ENCODE assay signal across 8 cellular contexts in genomic region chr6:32184084-32184640, GRCh38. TPM values are rescaled to one million over a fixed set of nuclear protein-coding genes. Genes with fewer than 3 reads are reported as not detected.
A peak's percentile ranks its signal among the peaks of the same experiment; 100 is the strongest.
DNase-seq lines count a peak whose midpoint lies in the region; ATAC-seq, FAIRE-seq and TF ChIP-seq lines count a peak whose summit lies in the region.

Gene AGER, minus strand, starts transcription at chr6:32184253. Its CDS starts 31 bp downstream, at chr6:32184222.

- WGBS in HepG2 (ENCODE audit: low lambda C conversion rate): 90% methylated on average over 6 of the region's 6 CpGs
- WGBS in right lobe of liver (ENCODE audit: insufficient coverage, low coverage, low lambda C conversion rate, missing lambda C conversion rate): 57% methylated on average over 2 of the region's 6 CpGs

- POLR2A ChIA-PET in HepG2 (lab: Yijun Ruan, JAX): no interaction called here

- no TSS peak for BruUV-seq in HepG2 (replicated peaks; lab: Mats Ljungman, UMichigan)

- H3K4me1 Mint-ChIP-seq in astrocyte (ENCODE audit: low read depth, unreplicated experiment) (peaks cover 27% of the 10 kb centered on the region), nephron progenitor cell (peaks cover 65% of the 10 kb centered on the region)

- H3K27me3 ChIP-seq in HepG2 (ENCODE audit: control insufficient read depth in 1 of 2, insufficient read depth in 2 of 2, low read length in 2 of 2) (no peaks in the 10 kb centered on the region), right lobe of liver (no peaks in the 10 kb centered on the region), astrocyte (ENCODE audit: insufficient read depth, low read length) (no peaks in the 10 kb centered on the region)

- H3K79me2 ChIP-seq in HepG2 (ENCODE audit: insufficient read depth, low read length): peaks cover 17% of the 10 kb centered on the region
- H3K79me2 ChIP-seq in astrocyte (ENCODE audit: insufficient read depth, low read length): peaks cover 28% of the 10 kb centered on the region

- TF ChIP-seq EP300 in HepG2 (IDR thresholded peaks at IDR 0.05; ENCODE audit: low read depth in 2 of 2, low read length in 2 of 2) (no peak), HepG2 (CRISPR knock-in tag; IDR thresholded peaks at IDR 0.05; ENCODE audit: borderline replicate concordance) (no peak)

- H3K27ac ChIP-seq in HepG2 (ENCODE audit: extremely low read length, insufficient read depth, low read length) (no peak within 1 kb of the TSS), right lobe of liver (peak within 1 kb of the TSS in 1 of 3 donors; percentile 33), astrocyte (ENCODE audit: low read depth, low read length) (no peak within 1 kb of the TSS)

- H3K27ac Mint-ChIP-seq in astrocyte (ENCODE audit: unreplicated experiment): peak within 1 kb of the TSS; percentile 31
- peak within 1 kb of the TSS; percentile 93 for H3K27ac Mint-ChIP-seq in nephron progenitor cell

- H3K36me3 Mint-ChIP-seq in astrocyte (ENCODE audit: low read depth, unreplicated experiment) (peaks cover 23% of the 10 kb centered on the region), nephron progenitor cell (ENCODE audit: low read depth) (peaks cover 44% of the 10 kb centered on the region)

- no peaks in the 10 kb centered on the region for H3K9me3 Mint-ChIP-seq in astrocyte (ENCODE audit: unreplicated experiment)
- H3K9me3 Mint-ChIP-seq in nephron progenitor cell: no peaks in the 10 kb centered on the region

- no peak within 1 kb of the TSS for H3K4me3 ChIP-seq in HepG2 (replicated peaks in 1 of 3; ENCODE audit: insufficient read depth in 1 of 3, low read depth in 2 of 3, low read length in 3 of 3)
- no peak within 1 kb of the TSS for H3K4me3 ChIP-seq in right lobe of liver
- H3K4me3 ChIP-seq in astrocyte (ENCODE audit: insufficient read depth, low read depth, low read length): no peak within 1 kb of the TSS

- TF ChIP-seq RAD21 in HepG2 (CRISPR knock-in tag; IDR thresholded peaks at IDR 0.05): no peak

- intact Hi-C loops in HepG2 (cut with micrococcal nuclease; ENCODE audit: unreplicated experiment): no loop called here
- intact Hi-C loops in right lobe of liver (cut with DNase I): no loop called here

- no peak for FAIRE-seq in HepG2 (lab: Jason Lieb, UNC)
- FAIRE-seq in astrocyte (lab: Jason Lieb, UNC): no peak

- H3K36me3 ChIP-seq in HepG2 (replicated peaks in 1 of 2; ENCODE audit: control insufficient read depth in 1 of 2, insufficient read depth in 2 of 2, low read length in 2 of 2) (peaks cover 27 to 50% of the 10 kb centered on the region in 2 experiments), right lobe of liver (peaks cover 0 to 7% (median 0%) of the 10 kb centered on the region in 4 donors), astrocyte (ENCODE audit: insufficient read depth, low read length) (peaks cover 18% of the 10 kb centered on the region)

- DNase-seq in HepG2 (ENCODE audit: low spot score): no peak
- DNase-seq in right lobe of liver: no peak
- DNase-seq in astrocyte (ENCODE audit: low read depth): no peak
- DNase-seq in nephron progenitor cell: no peak
- no peak for DNase-seq in NAMALWA (ENCODE audit: low spot score)
- no peak for DNase-seq in kidney glomerular epithelial cell (lab: John Stamatoyannopoulos, UW)
- DNase-seq in LoVo (ENCODE audit: low spot score): no peak

- TF ChIP-seq CTCF in HepG2 (CRISPR knock-in tag; IDR thresholded peaks at IDR 0.05): no peak
- TF ChIP-seq CTCF in right lobe of liver (IDR thresholded peaks at IDR 0.05): no peak
- no peak for TF ChIP-seq CTCF in astrocyte (IDR thresholded peaks at IDR 0.05; ENCODE audit: insufficient read depth, low read depth, low read length)
- no peak for TF ChIP-seq CTCF in nephron progenitor cell (IDR thresholded peaks at IDR 0.05)

- no peak within 1 kb of the TSS for H3K4me2 ChIP-seq in HepG2 (ENCODE audit: low read depth, low read length)
- no peak within 1 kb of the TSS for H3K4me2 ChIP-seq in astrocyte (ENCODE audit: low read length)

- H3K27me3 Mint-ChIP-seq in astrocyte (ENCODE audit: low read depth, unreplicated experiment) (no peaks in the 10 kb centered on the region), nephron progenitor cell (ENCODE audit: low read depth, poor library complexity) (no peaks in the 10 kb centered on the region)

- CTCF ChIA-PET in HepG2 (lab: Yijun Ruan, JAX; ENCODE audit: low intra/inter-chr PET ratio, low total read pairs): no interaction called here

- no peak within 1 kb of the TSS for H3K9ac ChIP-seq in HepG2 (ENCODE audit: insufficient read depth, low read depth, low read length)
- no peak within 1 kb of the TSS for H3K9ac ChIP-seq in astrocyte (ENCODE audit: low read length)

- TF ChIP-seq POLR2A in HepG2 (IDR thresholded peaks at IDR 0.05; ENCODE audit: insufficient read depth in 1 of 2, low read depth in 2 of 2, low read length in 2 of 2) (peak; percentile 44 to 61; a peak in 2 of 4 replicates), right lobe of liver (IDR thresholded peaks at IDR 0.05) (no peak)

- no peak within 1 kb of the TSS for H2AFZ ChIP-seq in HepG2 (ENCODE audit: low read length)
- no peak within 1 kb of the TSS for H2AFZ ChIP-seq in astrocyte (ENCODE audit: low read depth, low read length)

- H4K20me1 ChIP-seq in HepG2 (ENCODE audit: insufficient read depth, low read length) (no peaks in the 10 kb centered on the region), astrocyte (ENCODE audit: insufficient read depth, low read length) (no peaks in the 10 kb centered on the region)

- H3K9me3 ChIP-seq in HepG2 (ENCODE audit: low read length): no peaks in the 10 kb centered on the region
- no peaks in the 10 kb centered on the region for H3K9me3 ChIP-seq in right lobe of liver
- no peaks in the 10 kb centered on the region for H3K9me3 ChIP-seq in astrocyte (ENCODE audit: insufficient read depth, low read depth, low read length)

- ATAC-seq in HepG2 (no peak), right lobe of liver (no peak), GM18517 (IDR thresholded peaks at IDR 0.05; ENCODE audit: unreplicated experiment) (no peak)

- H3K4me1 ChIP-seq in HepG2 (ENCODE audit: insufficient read depth, low read length): peaks cover 23% of the 10 kb centered on the region
- H3K4me1 ChIP-seq in right lobe of liver: peaks cover 0 to 5% (median 0%) of the 10 kb centered on the region in 4 donors
- peaks cover 14% of the 10 kb centered on the region for H3K4me1 ChIP-seq in astrocyte (ENCODE audit: insufficient read depth, low read length)

- H3K4me3 Mint-ChIP-seq in astrocyte (ENCODE audit: unreplicated experiment) (no peak within 1 kb of the TSS), nephron progenitor cell (no peak within 1 kb of the TSS)

- in situ Hi-C loops in HepG2 (cut with HindIII; ENCODE audit: extremely low pct_ligation_motif_present, low pct_unique_long_range_greater_than_20kb): no loop called here

TF ChIP-seq in HepG2, 621 proteins besides CTCF, POLR2A, EP300 and RAD21 (continues in another document):
- TF ChIP-seq HNRNPH1 (optimal IDR thresholded peaks at IDR 0.05; ENCODE audit: low read depth, low read length): peak; percentile 59
- TF ChIP-seq CEBPB (IDR thresholded peaks at IDR 0.05; ENCODE audit: borderline replicate concordance, low read depth, low read length): peak; percentile 65; the same call in 1 of the 2 replicates
- peak; percentile 92 for TF ChIP-seq RBM22 (optimal IDR thresholded peaks at IDR 0.05; ENCODE audit: low read length)
- peak; percentile 87 for TF ChIP-seq AGO2 (optimal IDR thresholded peaks at IDR 0.05; ENCODE audit: low read depth, low read length)
- peak; percentile 73 for TF ChIP-seq AGO1 (IDR thresholded peaks at IDR 0.05; ENCODE audit: low read depth, low read length, poor library complexity, severe bottlenecking)
- TF ChIP-seq RBFOX2 (IDR thresholded peaks at IDR 0.05; ENCODE audit: low read depth, low read length): peak; percentile 69
- no peak for TF ChIP-seq ZBTB43 (CRISPR knock-in tag; conservative IDR thresholded peaks at IDR 0.05)
- no peak for TF ChIP-seq SRSF1 (optimal IDR thresholded peaks at IDR 0.05; ENCODE audit: low read depth, low read length)
- TF ChIP-seq PAF1 (CRISPR knock-in tag; IDR thresholded peaks at IDR 0.05): 0 out of 2 replicates have a peak, but pooled peaks have one; percentile 63

RNA-seq across cellular contexts. Expression of gene AGER, which starts in this region (rescaled TPM):
- 0.41 and 1.9 TPM in 2 replicates for total RNA-seq in HepG2 (2016; rRNA removed; fragmentation: Illumina TruSeq; extraction: Trizol)
- total RNA-seq in HepG2 (2016; cell fraction: cytosol; rRNA removed; fragmentation: Illumina TruSeq; extraction: Trizol; ENCODE audit: low read depth): 2.6 and 2.7 TPM in 2 replicates
- 0.62 and 1.6 TPM in 2 replicates for total RNA-seq in HepG2 (2016; cell fraction: insoluble cytoplasmic fraction; rRNA removed; fragmentation: Illumina TruSeq; extraction: Trizol)
- total RNA-seq in HepG2 (2016; cell fraction: membrane; rRNA removed; fragmentation: Illumina TruSeq; extraction: Trizol): 1.0 and 1.2 TPM in 2 replicates
- total RNA-seq in HepG2 (2016; cell fraction: nucleus; rRNA removed; fragmentation: Illumina TruSeq; extraction: Trizol): 2.8 and 4.0 TPM in 2 replicates
- polyA plus RNA-seq in HepG2 (2011; rRNA removed): 5.1 and 5.7 TPM in 2 replicates
- 0.83 and 1.4 TPM in 2 replicates for polyA plus RNA-seq in HepG2 (2011; cell fraction: cytosol; rRNA removed)
- polyA plus RNA-seq in HepG2 (2011; cell fraction: nucleus; rRNA removed): 50.1 and 67.3 TPM in 2 replicates
- polyA plus RNA-seq in HepG2 (2012): 8.4 and 12.5 TPM in 2 replicates
- polyA plus RNA-seq in HepG2 (2016; cell fraction: cytosol; fragmentation: Illumina TruSeq; extraction: Trizol; ENCODE audit: low read depth): 1.2 and 1.8 TPM in 2 replicates
- 0.76 and 1.1 TPM in 2 replicates for polyA plus RNA-seq in HepG2 (2016; cell fraction: insoluble cytoplasmic fraction; fragmentation: Illumina TruSeq; extraction: Trizol; ENCODE audit: low read depth)
- polyA plus RNA-seq in HepG2 (2016; cell fraction: membrane; fragmentation: Illumina TruSeq; extraction: Trizol; ENCODE audit: low read depth): 1.5 and 1.9 TPM in 2 replicates
- 22.5 and 29.9 TPM in 2 replicates for polyA plus RNA-seq in HepG2 (2016; cell fraction: nucleus; fragmentation: Illumina TruSeq; extraction: Trizol; ENCODE audit: insufficient read depth, low read depth)
- polyA minus RNA-seq in HepG2 (2011; rRNA and poly(A)+ RNA removed; ENCODE audit: low replicate concordance): 1.0 and 1.1 TPM in 2 replicates
- polyA minus RNA-seq in HepG2 (2011; cell fraction: cytosol; rRNA and poly(A)+ RNA removed): not detected in 2 replicates
- polyA minus RNA-seq in HepG2 (2011; cell fraction: nucleus; rRNA and poly(A)+ RNA removed): 5.3 and 9.2 TPM in 2 replicates
- total RNA-seq in right lobe of liver: 1 to 10 TPM in 4 of 6 experiments, under 1 TPM in 2; 0.81 to 3.4 (median 1.8) TPM
- total RNA-seq in astrocyte: 7.5 and 9.9 TPM in 2 replicates
